In genomic region chr11:68950268-68950667, GRCh38 we compare ENCODE assay signal across 10 cellular contexts.
DNase-seq lines count a peak whose midpoint lies in the region; ATAC-seq and TF ChIP-seq lines count a peak whose summit lies in the region.
"Had no signal": no experiment of that assay in that cellular context is flagged by ENCODE, and none has a peak within 500 bp of the region (broad histone marks: within the 10 kb centered on the region; RNA-seq: fewer than 3 reads in every experiment).

No MANE protein-coding gene starts in this region.

- POLR2A ChIA-PET in AG04449 (lab: Yijun Ruan, JAX), result no interaction called here

- H3K27ac Mint-ChIP-seq in activated naive CD8-positive, alpha-beta T cell treated with anti-CD3 and anti-CD28 coated beads, Interleukin-2, amount 50 U/mL, for 24 hours, result no peak overlapping the region
- H3K27ac Mint-ChIP-seq: activated CD4-positive, alpha-beta T cell treated with anti-CD3 and anti-CD28 coated beads for 36 hours had no signal

- peaks cover 1% of the 10 kb centered on the region for H3K27me3 Mint-ChIP-seq in activated naive CD8-positive, alpha-beta T cell treated with anti-CD3 and anti-CD28 coated beads, Interleukin-2, amount 50 U/mL, for 24 hours

- DNase-seq in AG04449 (ENCODE audit: low read depth, low spot score) (no peak), RPMI8226 (peak; percentile 59), foreskin fibroblast (peak in 1 of 2 donors; percentile 56), C1 segment of cervical spinal cord (lab: John Stamatoyannopoulos, UW) (no peak)
- no peak for DNase-seq in activated naive CD8-positive, alpha-beta T cell treated with anti-CD3 and anti-CD28 coated beads, Interleukin-2, amount 50 U/mL, for 24 hours
- DNase-seq: activated CD4-positive, alpha-beta T cell treated with anti-CD3 and anti-CD28 coated beads for 36 hours; spleen had no signal

- H3K4me3 ChIP-seq in AG04449 (ENCODE audit: low read depth, low read length) (no peak overlapping the region), foreskin fibroblast (ENCODE audit: low read depth in 1 of 2, low read length in 2 of 2) (no peak overlapping the region)
- H3K4me3 ChIP-seq: spleen had no signal

- ATAC-seq in GM21381 (IDR thresholded peaks at IDR 0.05; ENCODE audit: unreplicated experiment) (no peak), GM18907 (IDR thresholded peaks at IDR 0.05; ENCODE audit: unreplicated experiment) (no peak)
- no peak for ATAC-seq in activated naive CD8-positive, alpha-beta T cell treated with anti-CD3 and anti-CD28 coated beads, Interleukin-2, amount 50 U/mL, for 24 hours
- ATAC-seq: activated CD4-positive, alpha-beta T cell treated with anti-CD3 and anti-CD28 coated beads for 36 hours had no signal

- H3K4me3 Mint-ChIP-seq in activated naive CD8-positive, alpha-beta T cell treated with anti-CD3 and anti-CD28 coated beads, Interleukin-2, amount 50 U/mL, for 24 hours, result no peak overlapping the region
- H3K4me3 Mint-ChIP-seq: activated CD4-positive, alpha-beta T cell treated with anti-CD3 and anti-CD28 coated beads for 36 hours had no signal

- no peaks in the 10 kb centered on the region for H3K9me3 Mint-ChIP-seq in activated naive CD8-positive, alpha-beta T cell treated with anti-CD3 and anti-CD28 coated beads, Interleukin-2, amount 50 U/mL, for 24 hours

- H3K4me1 Mint-ChIP-seq in activated naive CD8-positive, alpha-beta T cell treated with anti-CD3 and anti-CD28 coated beads, Interleukin-2, amount 50 U/mL, for 24 hours, result peaks cover 11% of the 10 kb centered on the region

- no peaks in the 10 kb centered on the region for H3K36me3 Mint-ChIP-seq in activated naive CD8-positive, alpha-beta T cell treated with anti-CD3 and anti-CD28 coated beads, Interleukin-2, amount 50 U/mL, for 24 hours (ENCODE audit: low read depth)

- TF ChIP-seq CTCF in AG04449 (IDR thresholded peaks at IDR 0.05; ENCODE audit: insufficient read depth, low read length, missing control alignments) (peak; percentile 32), GM12874 (IDR thresholded peaks at IDR 0.05; ENCODE audit: insufficient read depth, low read depth, low read length) (peak; percentile 43; the same call in 1 of the 2 replicates), foreskin fibroblast (IDR thresholded peaks at IDR 0.05; ENCODE audit: low read depth, low read length) (peak; percentile 46)

- CTCF ChIA-PET in AG04449 (lab: Yijun Ruan, JAX), result interaction anchor here (0.8 to 2.4 kb wide), 2 partner anchors 23 to 94 kb away, joined by 3 to 9 read pairs; no protein-coding TSS in a partner anchor
